12 cellular contexts compared by ENCODE assay signal in genomic region chr21:16454371-16454770, GRCh38.
DNase-seq lines count a peak whose midpoint lies in the region; ATAC-seq and TF ChIP-seq lines count a peak whose summit lies in the region.
"Had no signal": no experiment of that assay in that cellular context is flagged by ENCODE, and none has a peak within 500 bp of the region (broad histone marks: within the 10 kb centered on the region; RNA-seq: fewer than 3 reads in every experiment).

No MANE protein-coding gene starts in this region.

- H3K27ac ChIP-seq in RWPE2 (ENCODE audit: poor library complexity, severe bottlenecking) (no peak overlapping the region), upper lobe of left lung (no peak overlapping the region)
- H3K27ac ChIP-seq: pancreas had no signal

- H3K9me3 Mint-ChIP-seq in activated naive CD8-positive, alpha-beta T cell treated with anti-CD3 and anti-CD28 coated beads, Interleukin-2, amount 50 U/mL, for 24 hours: no peaks in the 10 kb centered on the region

- peak; percentile 43 for TF ChIP-seq CTCF in RWPE2 (IDR thresholded peaks at IDR 0.05; ENCODE audit: poor library complexity, severe bottlenecking)
- TF ChIP-seq CTCF in fibroblast of mammary gland (conservative IDR thresholded peaks at IDR 0.05; ENCODE audit: control insufficient read depth, insufficient read depth, low read depth, low read length): peak; percentile 50
- peak in 2 of 6 experiments; percentile 7 to 17 for TF ChIP-seq CTCF in upper lobe of left lung (IDR thresholded peaks at IDR 0.05)

- no peaks in the 10 kb centered on the region for H3K4me1 ChIP-seq in RWPE2 (ENCODE audit: insufficient read depth, poor library complexity, severe bottlenecking)
- no peaks in the 10 kb centered on the region for H3K4me1 ChIP-seq in upper lobe of left lung
- H3K4me1 ChIP-seq: pancreas had no signal

- H3K4me3 Mint-ChIP-seq in activated naive CD8-positive, alpha-beta T cell treated with anti-CD3 and anti-CD28 coated beads, Interleukin-2, amount 50 U/mL, for 24 hours: no peak overlapping the region
- H3K4me3 Mint-ChIP-seq: activated B cell treated with CpG ODN at 0.5 μM for 24 hours had no signal

- no peaks in the 10 kb centered on the region for H3K27me3 Mint-ChIP-seq in activated naive CD8-positive, alpha-beta T cell treated with anti-CD3 and anti-CD28 coated beads, Interleukin-2, amount 50 U/mL, for 24 hours
- H3K27me3 Mint-ChIP-seq: activated B cell treated with CpG ODN at 0.5 μM for 24 hours had no signal

- H3K4me1 Mint-ChIP-seq in activated naive CD8-positive, alpha-beta T cell treated with anti-CD3 and anti-CD28 coated beads, Interleukin-2, amount 50 U/mL, for 24 hours: no peaks in the 10 kb centered on the region
- H3K4me1 Mint-ChIP-seq: activated B cell treated with CpG ODN at 0.5 μM for 24 hours had no signal

- H3K27ac Mint-ChIP-seq in activated naive CD8-positive, alpha-beta T cell treated with anti-CD3 and anti-CD28 coated beads, Interleukin-2, amount 50 U/mL, for 24 hours: no peak overlapping the region
- H3K27ac Mint-ChIP-seq: activated B cell treated with CpG ODN at 0.5 μM for 24 hours had no signal

- no peaks in the 10 kb centered on the region for H3K36me3 Mint-ChIP-seq in activated naive CD8-positive, alpha-beta T cell treated with anti-CD3 and anti-CD28 coated beads, Interleukin-2, amount 50 U/mL, for 24 hours (ENCODE audit: low read depth)

- H3K9me3 ChIP-seq in RWPE2 (ENCODE audit: severe bottlenecking): no peaks in the 10 kb centered on the region
- no peaks in the 10 kb centered on the region for H3K9me3 ChIP-seq in upper lobe of left lung
- H3K9me3 ChIP-seq: pancreas had no signal

- ATAC-seq in RWPE2 (ENCODE audit: low read depth): no peak
- ATAC-seq in upper lobe of left lung (ENCODE audit: low FRiP score in 2 of 2): no peak
- no peak for ATAC-seq in HG03432 (IDR thresholded peaks at IDR 0.05; ENCODE audit: unreplicated experiment)
- no peak for ATAC-seq in activated naive CD8-positive, alpha-beta T cell treated with anti-CD3 and anti-CD28 coated beads, Interleukin-2, amount 50 U/mL, for 24 hours

- TF ChIP-seq EP300 in upper lobe of left lung (IDR thresholded peaks at IDR 0.05): no peak

- DNase-seq in DMS 273 (lab: John Stamatoyannopoulos, UW; ENCODE audit: unreplicated experiment) (peak; percentile 7), DMS 273 treated with DMSO at 0.1 percent for 48 hours (lab: John Stamatoyannopoulos, UW) (no peak), RWPE2 (ENCODE audit: low spot score) (no peak), fibroblast of mammary gland (ENCODE audit: low read depth) (peak; percentile 37), renal cortical epithelial cell (ENCODE audit: low read depth) (peak; percentile 16), upper lobe of left lung (no peak)
- no peak for DNase-seq in activated naive CD8-positive, alpha-beta T cell treated with anti-CD3 and anti-CD28 coated beads, Interleukin-2, amount 50 U/mL, for 24 hours
- DNase-seq: 8988T, activated B cell treated with CpG ODN at 0.5 μM for 24 hours, NCI-H82, pancreas had no signal

- TF ChIP-seq POLR2A in upper lobe of left lung (IDR thresholded peaks at IDR 0.05): no peak

- H3K27me3 ChIP-seq in RWPE2 (ENCODE audit: insufficient read depth, poor library complexity, severe bottlenecking) (peaks cover 4% of the 10 kb centered on the region), upper lobe of left lung (no peaks in the 10 kb centered on the region)
- H3K27me3 ChIP-seq: pancreas had no signal

- H3K4me3 ChIP-seq in RWPE2 (ENCODE audit: severe bottlenecking): no peak overlapping the region
- no peak overlapping the region for H3K4me3 ChIP-seq in fibroblast of mammary gland (ENCODE audit: control insufficient read depth, low read depth, low read length)
- no peak overlapping the region for H3K4me3 ChIP-seq in upper lobe of left lung
- H3K4me3 ChIP-seq: pancreas had no signal

- H3K36me3 ChIP-seq in RWPE2 (ENCODE audit: low read depth) (no peaks in the 10 kb centered on the region), upper lobe of left lung (no peaks in the 10 kb centered on the region)
- H3K36me3 ChIP-seq: pancreas had no signal

Comparison
In these comparisons a context has a peak if more than half of its experiments do, and no peak if none do; other contexts are left out.
1. DNase-seq: peak in DMS 273 (single experiment), fibroblast of mammary gland (single experiment) and renal cortical epithelial cell (single experiment); none in DMS 273 treated with DMSO at 0.1 percent for 48 hours (single experiment), RWPE2 (single experiment), upper lobe of left lung (0 of 2) and activated naive CD8-positive, alpha-beta T cell treated with anti-CD3 and anti-CD28 coated beads, Interleukin-2, amount 50 U/mL, for 24 hours (single experiment).